In the genomic region with DNA sequence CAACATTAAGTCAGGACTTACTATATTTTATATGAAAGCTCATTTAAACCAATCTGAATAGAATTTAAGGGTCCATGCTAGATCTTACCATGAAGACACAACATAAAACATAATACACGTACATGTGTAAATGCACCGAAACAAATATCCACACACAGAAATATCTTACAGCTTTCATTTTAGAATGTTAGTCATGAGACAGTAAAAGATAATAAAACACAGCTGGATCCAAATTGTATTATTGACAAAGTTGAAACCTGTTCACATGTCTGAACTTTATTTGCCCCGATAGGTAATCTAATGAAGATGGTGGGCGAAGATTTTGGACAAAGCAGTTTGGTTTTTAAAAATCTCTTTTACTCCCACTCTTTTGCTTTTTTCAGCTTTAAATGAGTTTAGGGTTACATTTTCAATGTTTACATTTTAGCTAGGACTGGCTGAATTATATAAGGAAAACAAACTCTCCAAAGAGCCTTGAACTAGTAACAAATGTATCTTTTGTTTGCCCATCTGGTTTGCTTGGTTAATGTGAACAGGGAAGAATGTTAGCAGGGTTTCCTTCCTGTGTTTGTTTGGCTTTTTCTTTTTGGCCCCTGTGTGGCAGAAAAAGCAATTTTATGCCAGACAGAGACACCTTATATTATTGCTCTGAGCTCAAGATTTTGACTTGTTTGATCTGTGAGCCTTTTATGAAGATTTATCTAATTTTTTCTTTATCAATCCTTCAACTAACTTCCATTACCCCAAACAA, we compare ENCODE assay signal across 28 cellular contexts. TPM values are rescaled to one million over a fixed set of nuclear protein-coding genes. Genes with fewer than 3 reads are reported as not detected.
DNase-seq lines count a peak whose midpoint lies in the region; FAIRE-seq and TF ChIP-seq lines count a peak whose summit lies in the region.
"Had no signal": no experiment of that assay in that cellular context is flagged by ENCODE, and none has a peak within 500 bp of the region (broad histone marks: within the 10 kb centered on the region; RNA-seq: fewer than 3 reads in every experiment).

No MANE protein-coding gene starts in this region.

- dilution Hi-C loops in endothelial cell of umbilical vein (cut with MboI; ENCODE audit: extremely low pct_ligation_motif_present, low sequenced_read_pairs) = no loop called here

- H3K4me1 ChIP-seq in HEK293 (ENCODE audit: control insufficient read depth, insufficient read depth, low read length) (peaks cover 15% of the 10 kb centered on the region), endothelial cell of umbilical vein (ENCODE audit: control insufficient read depth, extremely low read depth, insufficient read depth, low read length) (peaks cover 35% of the 10 kb centered on the region), neuronal stem cell (ENCODE audit: control insufficient read depth in 2 of 2, insufficient read depth in 1 of 2, low read depth in 1 of 2, low read length in 2 of 2) (peaks cover 0 to 4% of the 10 kb centered on the region in 2 donors)

- no peak overlapping the region for H2BK15ac ChIP-seq in neuronal stem cell (ENCODE audit: low read length)

- no TSS peak for BruUV-seq in endothelial cell of umbilical vein (replicated peaks; lab: Mats Ljungman, UMichigan)

- no peak overlapping the region for H4K8ac ChIP-seq in neuronal stem cell (ENCODE audit: low read depth, low read length)

- H3K36me3 ChIP-seq in HEK293 (ENCODE audit: control insufficient read depth in 2 of 2, insufficient read depth in 1 of 2, low read length in 2 of 2) (no peaks in the 10 kb centered on the region), endothelial cell of umbilical vein (ENCODE audit: control insufficient read depth in 2 of 2, extremely low read depth in 1 of 2, insufficient read depth in 2 of 2, low read length in 2 of 2) (no peaks in the 10 kb centered on the region), neuronal stem cell (replicated peaks in 1 of 2; ENCODE audit: control insufficient read depth in 2 of 2, insufficient read depth in 2 of 2, low read length in 2 of 2) (no peaks in the 10 kb centered on the region)
- H3K36me3 ChIP-seq: cardiac muscle cell, heart right ventricle, ovary, tibial artery had no signal

- no peak overlapping the region for H3K14ac ChIP-seq in neuronal stem cell (ENCODE audit: low read length)

- CTCF ChIA-PET in HEK293 (lab: Yijun Ruan, JAX) (interaction anchor here (0.5 to 2.1 kb wide), 5 partner anchors 8 to 341 kb away, joined by 3 to 4 read pairs (median 3); no protein-coding TSS in a partner anchor), endothelial cell of umbilical vein (lab: Charles Lee) (interaction anchor here (0.6 to 2.8 kb wide), 10 partner anchors 9 to 341 kb away, joined by 3 to 13 read pairs (median 3); no protein-coding TSS in a partner anchor)

- no peak overlapping the region for H3K4me3 ChIP-seq in HEK293 (ENCODE audit: low read depth, low read length)
- peak overlapping the region in 1 of 3 experiments; percentile 11 for H3K4me3 ChIP-seq in endothelial cell of umbilical vein (replicated peaks in 1 of 3; ENCODE audit: insufficient read depth in 1 of 3, low read depth in 1 of 3, low read length in 3 of 3)
- H3K4me3 ChIP-seq in neuronal stem cell (ENCODE audit: low read length in 2 of 2) = no peak overlapping the region
- H3K4me3 ChIP-seq: cardiac muscle cell, heart right ventricle, ovary, tibial artery had no signal

- no peak overlapping the region for H4K91ac ChIP-seq in neuronal stem cell (ENCODE audit: low read depth, low read length, poor library complexity)

- WGBS in neuronal stem cell (ENCODE audit: extremely low coverage in 2 of 2, insufficient read length in 2 of 2, insufficient replicate concordance in 1 of 2), 2 donors = no CpG with 5 or more reads among the region's 4 CpGs

- TF ChIP-seq POLR2A in endothelial cell of umbilical vein (IDR thresholded peaks at IDR 0.05; ENCODE audit: low read depth, low read length) = no peak

- no peak overlapping the region for H3K18ac ChIP-seq in neuronal stem cell (ENCODE audit: low read length)

- no peaks in the 10 kb centered on the region for H3K79me2 ChIP-seq in endothelial cell of umbilical vein (ENCODE audit: control insufficient read depth, insufficient read depth, low read length)

- no peaks in the 10 kb centered on the region for H3K9me3 ChIP-seq in HEK293 (ENCODE audit: control insufficient read depth, insufficient read depth, low read depth, low read length)
- no peaks in the 10 kb centered on the region for H3K9me3 ChIP-seq in endothelial cell of umbilical vein (replicated peaks; ENCODE audit: control insufficient read depth, insufficient read depth, low read length)
- H3K9me3 ChIP-seq in neuronal stem cell (replicated peaks in 1 of 2; ENCODE audit: control insufficient read depth in 2 of 2, insufficient read depth in 1 of 2, low read depth in 1 of 2, low read length in 2 of 2) = no peaks in the 10 kb centered on the region
- H3K9me3 ChIP-seq: heart right ventricle, ovary, tibial artery had no signal

- TF ChIP-seq CTCF in HEK293 (tag by site-specific recombination; IDR thresholded peaks at IDR 0.05) (no peak), endothelial cell of umbilical vein (IDR thresholded peaks at IDR 0.05; ENCODE audit: extremely low read depth in 1 of 2, insufficient read depth in 1 of 2, low read depth in 1 of 2, low read length in 2 of 2) (no peak)

- no peak overlapping the region for H2BK12ac ChIP-seq in neuronal stem cell (ENCODE audit: low read length)

- H3K27me3 ChIP-seq in endothelial cell of umbilical vein (ENCODE audit: control insufficient read depth in 2 of 2, insufficient read depth in 2 of 2, low read length in 2 of 2) = no peaks in the 10 kb centered on the region
- no peaks in the 10 kb centered on the region for H3K27me3 ChIP-seq in neuronal stem cell (ENCODE audit: control insufficient read depth in 3 of 3, insufficient read depth in 3 of 3, low read depth in 1 of 3, low read length in 3 of 3)
- H3K27me3 ChIP-seq: cardiac muscle cell, heart right ventricle, ovary, tibial artery had no signal

- H4K20me1 ChIP-seq in endothelial cell of umbilical vein (replicated peaks; ENCODE audit: control insufficient read depth, extremely low read depth, insufficient read depth, low read length) = no peaks in the 10 kb centered on the region

- H3K9me1 ChIP-seq in endothelial cell of umbilical vein (replicated peaks; ENCODE audit: control insufficient read depth, extremely low read depth, insufficient read depth, low read length) = no peaks in the 10 kb centered on the region

- in situ Hi-C loops in SK-MEL-5 (cut with HindIII; ENCODE audit: low pct_unique_long_range_greater_than_20kb, low sequenced_read_pairs) (no loop called here), ACHN (cut with HindIII; ENCODE audit: low pct_ligation_motif_present, low pct_unique_long_range_greater_than_20kb, low sequenced_read_pairs) (no loop called here)

- no peak overlapping the region for H2BK5ac ChIP-seq in neuronal stem cell (ENCODE audit: low read length)

- POLR2A ChIA-PET in HEK293 (lab: Yijun Ruan, JAX) (no interaction called here), endothelial cell of umbilical vein (lab: Charles Lee) (interaction anchor here (0.9 to 1.4 kb wide), 2 partner anchors 9 to 146 kb away, joined by 3 read pairs; no protein-coding TSS in a partner anchor)

- peak; percentile 38 for DNase-seq in SK-MEL-5 (ENCODE audit: low read depth, low spot score)
- DNase-seq in endothelial cell of umbilical vein (ENCODE audit: low read depth, low spot score) = peak; percentile 81
- no peak for DNase-seq in neuronal stem cell (ENCODE audit: low spot score)
- DNase-seq in NCI-H345 treated with DMSO at 0.1 percent for 48 hours (lab: John Stamatoyannopoulos, UW; ENCODE audit: unreplicated experiment) = no peak
- DNase-seq in ACHN = no peak
- no peak for DNase-seq in AG20443 (ENCODE audit: low spot score)
- no peak for DNase-seq in cerebellar cortex (ENCODE audit: low spot score)
- DNase-seq: activated CD4-positive, alpha-beta T cell treated with anti-CD3 and anti-CD28 coated beads for 48 hours; activated naive CD4-positive, alpha-beta T cell; activated T-cell treated with anti-CD3 and anti-CD28 coated beads, Interleukin-2, amount 50 U/mL, for 48 hours; amygdala; Calu3; heart right ventricle; Kasumi-1; mesendoderm; naive thymus-derived CD4-positive, alpha-beta T cell; NCI-H2029; NCI-H446; NK-92 treated with Interleukin-12 subunit alpha and Interleukin-12 subunit beta, amount 100 ng/mL, for 24 hours; ovary; right cardiac atrium; stimulated activated CD4-positive, alpha-beta T cell treated with anti-CD3 and anti-CD28 coated beads, Interleukin-4, amount 100 ng/mL, for 4 hours; T-helper 1 cell had no signal

- FAIRE-seq in endothelial cell of umbilical vein (lab: Jason Lieb, UNC) = peak; percentile 88
- FAIRE-seq: GM12891 had no signal

- no peak overlapping the region for H3K27ac ChIP-seq in HEK293 (ENCODE audit: extremely low read depth, low read depth, low read length)
- peak overlapping the region; percentile 81 for H3K27ac ChIP-seq in endothelial cell of umbilical vein (ENCODE audit: insufficient read depth, low read depth, low read length)
- no peak overlapping the region for H3K27ac ChIP-seq in neuronal stem cell (replicated peaks; ENCODE audit: low read length)
- H3K27ac ChIP-seq: C4-2B, cardiac muscle cell, ovary, tibial artery had no signal

- H2AK5ac ChIP-seq in neuronal stem cell (ENCODE audit: low read depth, low read length) = no peak overlapping the region

- intact Hi-C loops in endothelial cell of umbilical vein (cut with micrococcal nuclease) = loop anchor here (1.0 to 5.0 kb wide), 4 partner anchors 18 to 792 kb away; a partner anchor contains a TSS

- H3K4me2 ChIP-seq in endothelial cell of umbilical vein (ENCODE audit: insufficient read depth, low read length) (peak overlapping the region; percentile 85), neuronal stem cell (ENCODE audit: insufficient read depth, low read length, poor library complexity, severe bottlenecking) (no peak overlapping the region)

- H3K79me1 ChIP-seq in neuronal stem cell (ENCODE audit: low read depth, low read length) = no peaks in the 10 kb centered on the region

- no peak overlapping the region for H3K4ac ChIP-seq in neuronal stem cell (ENCODE audit: low read length)

- H3K23ac ChIP-seq in neuronal stem cell (ENCODE audit: low read depth, low read length, poor library complexity) = no peak overlapping the region

- no peak overlapping the region for H2BK120ac ChIP-seq in neuronal stem cell (ENCODE audit: low read depth, low read length)

- H3K9ac ChIP-seq in endothelial cell of umbilical vein (replicated peaks; ENCODE audit: extremely low read depth, insufficient read depth, low read length) (peak overlapping the region; percentile 67), neuronal stem cell (ENCODE audit: low read depth, low read length, poor library complexity) (no peak overlapping the region)

- H2AFZ ChIP-seq in endothelial cell of umbilical vein (ENCODE audit: low read depth, low read length) (no peak overlapping the region), neuronal stem cell (ENCODE audit: low read length) (peak overlapping the region; percentile 27)

RNA-seq across cellular contexts. Expression of a gene that starts 5.1 kb away (rescaled TPM):
- 69.2 and 72.9 TPM in 2 replicates for total RNA-seq in SK-MEL-5 (2014; rRNA removed; shearing (Covaris generic))
- 42.1 and 60.5 TPM in 2 replicates for polyA plus RNA-seq in SK-MEL-5 (2015; cell fraction: cytosol; rRNA removed)
- 38.3 and 43.3 TPM in 2 replicates for polyA plus RNA-seq in SK-MEL-5 (2015; cell fraction: nucleus; rRNA removed)
- total RNA-seq in endothelial cell of umbilical vein = 33.5 and 34.5 TPM in 2 replicates
- polyA plus RNA-seq in endothelial cell of umbilical vein = 16.1 and 21.7 TPM in 2 replicates
- polyA plus RNA-seq in endothelial cell of umbilical vein (2011; cell fraction: cytosol; rRNA removed) = 17.4 and 17.9 TPM in 2 replicates
- 25.9 and 31.7 TPM in 2 replicates for polyA plus RNA-seq in endothelial cell of umbilical vein (2011; cell fraction: nucleus; rRNA removed)
- 28.2 and 30.7 TPM in 2 replicates for polyA plus RNA-seq in endothelial cell of umbilical vein (2012)
- polyA minus RNA-seq in endothelial cell of umbilical vein = 36.0 and 36.2 TPM in 2 replicates
- polyA minus RNA-seq in endothelial cell of umbilical vein (2011; cell fraction: cytosol; rRNA and poly(A)+ RNA removed) = 9.3 TPM
- polyA minus RNA-seq in endothelial cell of umbilical vein (2011; cell fraction: nucleus; rRNA and poly(A)+ RNA removed) = 13.2 and 19.9 TPM in 2 replicates
- 11.5 TPM for polyA plus RNA-seq in neuronal stem cell (2013, experiment 1 of 2)
- 12.1 TPM for polyA plus RNA-seq in neuronal stem cell (2013, experiment 2 of 2)

Comparison
In these comparisons a context has a peak if more than half of its experiments do, and no peak if none do; other contexts are left out.
1. DNase-seq: peak in SK-MEL-5 (single experiment) and endothelial cell of umbilical vein (single experiment); none in neuronal stem cell (single experiment), NCI-H345 treated with DMSO at 0.1 percent for 48 hours (single experiment), ACHN (single experiment), AG20443 (single experiment) and cerebellar cortex (single experiment).